ENCODE assay signal across 8 cellular contexts in genomic region chr6:30742316-30743098, GRCh38. TPM values are rescaled to one million over a fixed set of nuclear protein-coding genes. Genes with fewer than 3 reads are reported as not detected.
DNase-seq lines count a peak whose midpoint lies in the region; ATAC-seq and TF ChIP-seq lines count a peak whose summit lies in the region.

Gene FLOT1, minus strand, starts transcription at chr6:30742687. Its CDS starts 498 bp downstream, at chr6:30742189.

- H3K27ac Mint-ChIP-seq in CD8-positive, alpha-beta memory T cell = peak within 1 kb of the TSS; percentile 85 to 97 (median 92)
- H3K27ac Mint-ChIP-seq in endothelial cell (ENCODE audit: unreplicated experiment) = peak within 1 kb of the TSS; percentile 94

- POLR2A ChIA-PET in CD8-positive, alpha-beta memory T cell (lab: Charles Lee) = interaction anchor here (0.6 to 1.4 kb wide), 4 partner anchors 13 to 142 kb away, joined by 3 to 4 read pairs (median 3); partner anchors contain the start of genes DDR1, MRPS18B and PPP1R10

- peak within 1 kb of the TSS; percentile 94 for H3K9ac ChIP-seq in OCI-LY3 (ENCODE audit: low read length)

- peaks cover 3% of the 10 kb centered on the region; the same call in 1 of the 2 replicates for H4K20me1 ChIP-seq in OCI-LY3 (ENCODE audit: insufficient read depth, low read length)

- peaks cover 18% of the 10 kb centered on the region for H3K36me3 ChIP-seq in CD8-positive, alpha-beta memory T cell (ENCODE audit: insufficient read depth, low read length)
- peaks cover 22% of the 10 kb centered on the region for H3K36me3 ChIP-seq in OCI-LY3 (replicated peaks; ENCODE audit: low read depth, low read length)

- TF ChIP-seq CTCF in OCI-LY3 (IDR thresholded peaks at IDR 0.05; ENCODE audit: low read depth, low read length) (no peak), endothelial cell (IDR thresholded peaks at IDR 0.05; ENCODE audit: unreplicated experiment) (no peak)

- peak within 1 kb of the TSS; percentile 80 for H3K4me3 ChIP-seq in CD8-positive, alpha-beta memory T cell (ENCODE audit: low read length)
- H3K4me3 ChIP-seq in OCI-LY3 (ENCODE audit: low read length) = peak within 1 kb of the TSS; percentile 97

- ATAC-seq in GM19468 (IDR thresholded peaks at IDR 0.05; ENCODE audit: extremely low read depth, unreplicated experiment) = peak; percentile 28

- H3K27me3 ChIP-seq in CD8-positive, alpha-beta memory T cell (ENCODE audit: insufficient read depth, low read length, poor library complexity, severe bottlenecking) = no peaks in the 10 kb centered on the region
- H3K27me3 ChIP-seq in OCI-LY3 (ENCODE audit: low read depth, low read length) = no peaks in the 10 kb centered on the region

- DNase-seq in CD8-positive, alpha-beta memory T cell = peak; percentile 58 to 92 (median 81)
- peak; percentile 77 to 99 (median 98) for DNase-seq in HUDEP-2 (lab: John Stamatoyannopoulos, UW; ENCODE audit: unreplicated experiment in 76 of 76)
- DNase-seq in activated CD8-positive, alpha-beta memory T cell treated with anti-CD3 and anti-CD28 coated beads, Interleukin-2, amount 50 U/mL, for 48 hours = peak; percentile 100
- DNase-seq in endothelial cell (ENCODE audit: low spot score) = peak; percentile 84
- peak; percentile 92 for DNase-seq in midbrain (lab: John Stamatoyannopoulos, UW)
- peak; percentile 96 to 98 for DNase-seq in stimulated activated CD8-positive, alpha-beta memory T cell treated with anti-CD3 and anti-CD28 coated beads, Interleukin-15, amount 100 ng/mL, for 48 hours (ENCODE audit: low read depth in 2 of 2)

- H2AFZ ChIP-seq in OCI-LY3 (ENCODE audit: low read depth, low read length) = peak within 1 kb of the TSS; percentile 69

- H3K79me2 ChIP-seq in OCI-LY3 (ENCODE audit: low read length) = peaks cover 9% of the 10 kb centered on the region

- H3K27ac ChIP-seq in CD8-positive, alpha-beta memory T cell (ENCODE audit: low read depth, low read length) = peak within 1 kb of the TSS; percentile 77
- peak within 1 kb of the TSS; percentile 65 for H3K27ac ChIP-seq in OCI-LY3 (ENCODE audit: low read length)

- H3K4me3 Mint-ChIP-seq in CD8-positive, alpha-beta memory T cell = peak within 1 kb of the TSS; percentile 89 to 96 (median 93)
- peak within 1 kb of the TSS; percentile 98 for H3K4me3 Mint-ChIP-seq in endothelial cell (ENCODE audit: unreplicated experiment)

- H3K36me3 Mint-ChIP-seq in CD8-positive, alpha-beta memory T cell = peaks cover 4 to 54% (median 11%) of the 10 kb centered on the region in 3 donors
- H3K36me3 Mint-ChIP-seq in endothelial cell (ENCODE audit: low read depth, unreplicated experiment) = peaks cover 29% of the 10 kb centered on the region

- H3K9me3 ChIP-seq in CD8-positive, alpha-beta memory T cell (ENCODE audit: low read length) = no peaks in the 10 kb centered on the region
- no peaks in the 10 kb centered on the region for H3K9me3 ChIP-seq in OCI-LY3 (ENCODE audit: insufficient read depth, low read length)

- CTCF ChIA-PET in CD8-positive, alpha-beta memory T cell (lab: Charles Lee) = interaction anchor here (0.9 to 2.4 kb wide), 6 partner anchors 12 to 87 kb away, joined by 3 to 9 read pairs (median 3); no protein-coding TSS in a partner anchor

- peaks cover 43% of the 10 kb centered on the region for H3K4me1 ChIP-seq in CD8-positive, alpha-beta memory T cell (ENCODE audit: insufficient read depth, low read length)
- peaks cover 18% of the 10 kb centered on the region for H3K4me1 ChIP-seq in OCI-LY3 (ENCODE audit: low read length)

- H3K4me2 ChIP-seq in OCI-LY3 (ENCODE audit: low read length) = peak within 1 kb of the TSS; percentile 86

- peaks cover 53 to 64% (median 54%) of the 10 kb centered on the region in 3 donors for H3K4me1 Mint-ChIP-seq in CD8-positive, alpha-beta memory T cell
- peaks cover 38% of the 10 kb centered on the region for H3K4me1 Mint-ChIP-seq in endothelial cell (ENCODE audit: unreplicated experiment)

- H3K9me3 Mint-ChIP-seq in CD8-positive, alpha-beta memory T cell = peaks cover 0 to 3% (median 0%) of the 10 kb centered on the region in 5 donors
- no peaks in the 10 kb centered on the region for H3K9me3 Mint-ChIP-seq in endothelial cell (ENCODE audit: unreplicated experiment)

- no peaks in the 10 kb centered on the region for H3K27me3 Mint-ChIP-seq in CD8-positive, alpha-beta memory T cell
- H3K27me3 Mint-ChIP-seq in endothelial cell (ENCODE audit: unreplicated experiment) = no peaks in the 10 kb centered on the region

RNA-seq across cellular contexts. Expression of gene FLOT1, which starts in this region (rescaled TPM):
- total RNA-seq in CD8-positive, alpha-beta memory T cell = 100 to 1,000 TPM; 154 to 155 TPM
- polyA plus RNA-seq in CD8-positive, alpha-beta memory T cell = 104 TPM
- total RNA-seq in endothelial cell (ENCODE audit: unreplicated experiment) = 136 TPM

Comparison
In these comparisons a context has a peak if more than half of its experiments do, and no peak if none do; other contexts are left out.
1. Peak in every context shown above with its lines: DNase-seq, ATAC-seq, H3K4me3 ChIP-seq and H3K27ac ChIP-seq.